Comparison of ENCODE assay signal across 1 cellular context in the genomic region with DNA sequence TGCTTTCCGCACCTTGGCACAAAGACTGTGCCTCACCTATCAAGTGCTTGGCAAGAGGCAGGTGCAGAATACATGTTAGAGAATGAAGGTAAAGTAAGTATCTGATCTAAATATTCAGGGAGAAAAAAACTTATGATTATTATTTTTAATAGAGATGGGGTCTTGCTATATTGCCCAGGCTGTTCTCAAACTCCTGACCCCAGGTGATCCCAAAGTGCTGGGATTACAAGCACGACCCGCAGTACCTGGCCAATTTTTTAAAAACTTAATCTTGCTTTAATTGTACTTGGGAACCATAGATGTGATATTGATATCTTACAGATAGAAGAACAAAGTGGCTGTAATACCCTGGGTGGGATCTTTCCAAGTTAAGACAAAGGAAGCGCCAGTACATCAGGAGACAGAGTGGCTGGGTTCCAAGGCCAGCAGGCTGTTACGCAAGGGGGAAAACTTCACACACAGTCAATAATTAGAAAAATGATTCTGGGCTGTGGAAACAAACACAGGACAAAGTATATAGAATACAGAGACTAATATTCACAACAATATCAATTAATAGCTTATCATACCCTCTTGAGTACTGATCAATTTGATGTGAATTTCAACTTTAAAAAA.
A peak's percentile ranks its signal among the peaks of the same experiment; 100 is the strongest.
TF ChIP-seq lines count a peak whose summit lies in the region.

No MANE protein-coding gene starts in this region.

TF ChIP-seq in HepG2, 621 proteins besides CTCF, POLR2A, EP300 and RAD21 (continued from another document and continues in another):
- TF ChIP-seq, protein P1, sequence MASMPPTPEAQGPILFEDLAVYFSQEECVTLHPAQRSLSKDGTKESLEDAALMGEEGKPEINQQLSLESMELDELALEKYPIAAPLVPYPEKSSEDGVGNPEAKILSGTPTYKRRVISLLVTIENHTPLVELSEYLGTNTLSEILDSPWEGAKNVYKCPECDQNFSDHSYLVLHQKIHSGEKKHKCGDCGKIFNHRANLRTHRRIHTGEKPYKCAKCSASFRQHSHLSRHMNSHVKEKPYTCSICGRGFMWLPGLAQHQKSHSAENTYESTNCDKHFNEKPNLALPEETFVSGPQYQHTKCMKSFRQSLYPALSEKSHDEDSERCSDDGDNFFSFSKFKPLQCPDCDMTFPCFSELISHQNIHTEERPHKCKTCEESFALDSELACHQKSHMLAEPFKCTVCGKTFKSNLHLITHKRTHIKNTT (CRISPR knock-in tag; IDR thresholded peaks at IDR 0.05) = no peak
- TF ChIP-seq NFYC (CRISPR knock-in tag; IDR thresholded peaks at IDR 0.05) (no peak), FOSL2 (CRISPR knock-in tag; IDR thresholded peaks at IDR 0.05) (peak; percentile 62), CREB1 (IDR thresholded peaks at IDR 0.05) (no peak), CREB1 (CRISPR knock-in tag; IDR thresholded peaks at IDR 0.05) (0 out of 2 replicates have a peak, but pooled peaks have one; percentile 30), HDAC1 (CRISPR knock-in tag; IDR thresholded peaks at IDR 0.05) (peak; percentile 52; the same call in 1 of the 2 replicates), BORCS8-MEF2B (CRISPR knock-in tag; IDR thresholded peaks at IDR 0.05) (no peak), MED13 (CRISPR knock-in tag; IDR thresholded peaks at IDR 0.05) (no peak), ZNF138 (CRISPR knock-in tag; IDR thresholded peaks at IDR 0.05; ENCODE audit: low read depth) (no peak), MYPOP (CRISPR knock-in tag; IDR thresholded peaks at IDR 0.05) (no peak), CEBPG (CRISPR knock-in tag; IDR thresholded peaks at IDR 0.05) (peak; percentile 94), ZFY (CRISPR knock-in tag; IDR thresholded peaks at IDR 0.05) (no peak), ZNF7 (CRISPR knock-in tag; IDR thresholded peaks at IDR 0.05) (no peak), HOXA3 (CRISPR knock-in tag; IDR thresholded peaks at IDR 0.05) (peak; percentile 47; the same call in 1 of the 2 replicates), ISL2 (CRISPR knock-in tag; IDR thresholded peaks at IDR 0.05) (no peak), ZMYM3 (CRISPR knock-in tag; IDR thresholded peaks at IDR 0.05) (peak; percentile 81), CHD4 (IDR thresholded peaks at IDR 0.05; ENCODE audit: borderline replicate concordance, low read length) (no peak), ZNF563 (CRISPR knock-in tag; IDR thresholded peaks at IDR 0.05) (no peak), NR0B2 (CRISPR knock-in tag; IDR thresholded peaks at IDR 0.05) (no peak), NFATC3 (CRISPR knock-in tag; IDR thresholded peaks at IDR 0.05) (no peak), HHEX (CRISPR knock-in tag; IDR thresholded peaks at IDR 0.05) (no peak), ZNF781 (CRISPR knock-in tag; IDR thresholded peaks at IDR 0.05; ENCODE audit: borderline replicate concordance, not compliant biosample characterization) (no peak), LBX2 (CRISPR knock-in tag; IDR thresholded peaks at IDR 0.05; ENCODE audit: borderline replicate concordance) (no peak), MLXIP (CRISPR knock-in tag; IDR thresholded peaks at IDR 0.05; ENCODE audit: borderline replicate concordance) (no peak), MAF1 (CRISPR knock-in tag; IDR thresholded peaks at IDR 0.05; ENCODE audit: borderline replicate concordance) (no peak), ZSCAN9 (CRISPR knock-in tag; IDR thresholded peaks at IDR 0.05; ENCODE audit: borderline replicate concordance) (no peak), ZNF589 (CRISPR knock-in tag; conservative IDR thresholded peaks at IDR 0.05) (no peak), SIN3A (IDR thresholded peaks at IDR 0.05; ENCODE audit: borderline replicate concordance, low read depth, low read length) (no peak), MEIS2 (CRISPR knock-in tag; IDR thresholded peaks at IDR 0.05) (0 out of 2 replicates have a peak, but pooled peaks have one; percentile 52), GFI1 (CRISPR knock-in tag; IDR thresholded peaks at IDR 0.05; ENCODE audit: borderline replicate concordance) (peak; percentile 69; the same call in 1 of the 2 replicates), SALL1 (CRISPR knock-in tag; IDR thresholded peaks at IDR 0.05) (peak; percentile 95), TARDBP (CRISPR knock-in tag; IDR thresholded peaks at IDR 0.05) (0 out of 2 replicates have a peak, but pooled peaks have one; percentile 22), ZNF549 (CRISPR knock-in tag; IDR thresholded peaks at IDR 0.05) (no peak), ZNF644 (CRISPR knock-in tag; IDR thresholded peaks at IDR 0.05; ENCODE audit: low read depth) (0 out of 2 replicates have a peak, but pooled peaks have one; percentile 56), NCOA2 (CRISPR knock-in tag; IDR thresholded peaks at IDR 0.05) (peak; percentile 83), ZNF121 (CRISPR knock-in tag; IDR thresholded peaks at IDR 0.05) (peak; percentile 97), ZNF326 (CRISPR knock-in tag; IDR thresholded peaks at IDR 0.05; ENCODE audit: borderline replicate concordance) (no peak), ZBTB46 (CRISPR knock-in tag; IDR thresholded peaks at IDR 0.05; ENCODE audit: borderline replicate concordance) (no peak), NFRKB (IDR thresholded peaks at IDR 0.05) (no peak), KLF12 (CRISPR knock-in tag; IDR thresholded peaks at IDR 0.05; ENCODE audit: borderline replicate concordance) (no peak), PRPF4 (IDR thresholded peaks at IDR 0.05; ENCODE audit: low read depth, low read length, poor library complexity, severe bottlenecking) (no peak), RCOR2 (CRISPR knock-in tag; IDR thresholded peaks at IDR 0.05) (peak; percentile 33; the same call in 1 of the 2 replicates), ZNF317 (CRISPR knock-in tag; IDR thresholded peaks at IDR 0.05) (no peak), ZNF703 (CRISPR knock-in tag; IDR thresholded peaks at IDR 0.05; ENCODE audit: borderline replicate concordance) (no peak), ZNF572 (CRISPR knock-in tag; IDR thresholded peaks at IDR 0.05) (no peak), TGIF2 (CRISPR knock-in tag; IDR thresholded peaks at IDR 0.05) (no peak)
- TF ChIP-seq, protein P2, sequence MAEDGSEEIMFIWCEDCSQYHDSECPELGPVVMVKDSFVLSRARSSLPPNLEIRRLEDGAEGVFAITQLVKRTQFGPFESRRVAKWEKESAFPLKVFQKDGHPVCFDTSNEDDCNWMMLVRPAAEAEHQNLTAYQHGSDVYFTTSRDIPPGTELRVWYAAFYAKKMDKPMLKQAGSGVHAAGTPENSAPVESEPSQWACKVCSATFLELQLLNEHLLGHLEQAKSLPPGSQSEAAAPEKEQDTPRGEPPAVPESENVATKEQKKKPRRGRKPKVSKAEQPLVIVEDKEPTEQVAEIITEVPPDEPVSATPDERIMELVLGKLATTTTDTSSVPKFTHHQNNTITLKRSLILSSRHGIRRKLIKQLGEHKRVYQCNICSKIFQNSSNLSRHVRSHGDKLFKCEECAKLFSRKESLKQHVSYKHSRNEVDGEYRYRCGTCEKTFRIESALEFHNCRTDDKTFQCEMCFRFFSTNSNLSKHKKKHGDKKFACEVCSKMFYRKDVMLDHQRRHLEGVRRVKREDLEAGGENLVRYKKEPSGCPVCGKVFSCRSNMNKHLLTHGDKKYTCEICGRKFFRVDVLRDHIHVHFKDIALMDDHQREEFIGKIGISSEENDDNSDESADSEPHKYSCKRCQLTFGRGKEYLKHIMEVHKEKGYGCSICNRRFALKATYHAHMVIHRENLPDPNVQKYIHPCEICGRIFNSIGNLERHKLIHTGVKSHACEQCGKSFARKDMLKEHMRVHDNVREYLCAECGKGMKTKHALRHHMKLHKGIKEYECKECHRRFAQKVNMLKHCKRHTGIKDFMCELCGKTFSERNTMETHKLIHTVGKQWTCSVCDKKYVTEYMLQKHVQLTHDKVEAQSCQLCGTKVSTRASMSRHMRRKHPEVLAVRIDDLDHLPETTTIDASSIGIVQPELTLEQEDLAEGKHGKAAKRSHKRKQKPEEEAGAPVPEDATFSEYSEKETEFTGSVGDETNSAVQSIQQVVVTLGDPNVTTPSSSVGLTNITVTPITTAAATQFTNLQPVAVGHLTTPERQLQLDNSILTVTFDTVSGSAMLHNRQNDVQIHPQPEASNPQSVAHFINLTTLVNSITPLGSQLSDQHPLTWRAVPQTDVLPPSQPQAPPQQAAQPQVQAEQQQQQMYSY (CRISPR knock-in tag; IDR thresholded peaks at IDR 0.05) = no peak
- TF ChIP-seq, protein P3, sequence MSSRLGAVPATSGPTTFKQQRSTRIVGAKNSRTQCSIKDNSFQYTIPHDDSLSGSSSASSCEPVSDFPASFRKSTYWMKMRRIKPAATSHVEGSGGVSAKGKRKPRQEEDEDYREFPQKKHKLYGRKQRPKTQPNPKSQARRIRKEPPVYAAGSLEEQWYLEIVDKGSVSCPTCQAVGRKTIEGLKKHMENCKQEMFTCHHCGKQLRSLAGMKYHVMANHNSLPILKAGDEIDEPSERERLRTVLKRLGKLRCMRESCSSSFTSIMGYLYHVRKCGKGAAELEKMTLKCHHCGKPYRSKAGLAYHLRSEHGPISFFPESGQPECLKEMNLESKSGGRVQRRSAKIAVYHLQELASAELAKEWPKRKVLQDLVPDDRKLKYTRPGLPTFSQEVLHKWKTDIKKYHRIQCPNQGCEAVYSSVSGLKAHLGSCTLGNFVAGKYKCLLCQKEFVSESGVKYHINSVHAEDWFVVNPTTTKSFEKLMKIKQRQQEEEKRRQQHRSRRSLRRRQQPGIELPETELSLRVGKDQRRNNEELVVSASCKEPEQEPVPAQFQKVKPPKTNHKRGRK (CRISPR knock-in tag; IDR thresholded peaks at IDR 0.05) = no peak
- TF ChIP-seq, protein P4, sequence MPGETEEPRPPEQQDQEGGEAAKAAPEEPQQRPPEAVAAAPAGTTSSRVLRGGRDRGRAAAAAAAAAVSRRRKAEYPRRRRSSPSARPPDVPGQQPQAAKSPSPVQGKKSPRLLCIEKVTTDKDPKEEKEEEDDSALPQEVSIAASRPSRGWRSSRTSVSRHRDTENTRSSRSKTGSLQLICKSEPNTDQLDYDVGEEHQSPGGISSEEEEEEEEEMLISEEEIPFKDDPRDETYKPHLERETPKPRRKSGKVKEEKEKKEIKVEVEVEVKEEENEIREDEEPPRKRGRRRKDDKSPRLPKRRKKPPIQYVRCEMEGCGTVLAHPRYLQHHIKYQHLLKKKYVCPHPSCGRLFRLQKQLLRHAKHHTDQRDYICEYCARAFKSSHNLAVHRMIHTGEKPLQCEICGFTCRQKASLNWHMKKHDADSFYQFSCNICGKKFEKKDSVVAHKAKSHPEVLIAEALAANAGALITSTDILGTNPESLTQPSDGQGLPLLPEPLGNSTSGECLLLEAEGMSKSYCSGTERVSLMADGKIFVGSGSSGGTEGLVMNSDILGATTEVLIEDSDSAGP (CRISPR knock-in tag; IDR thresholded peaks at IDR 0.05; ENCODE audit: borderline replicate concordance) = no peak
- TF ChIP-seq, protein P5, sequence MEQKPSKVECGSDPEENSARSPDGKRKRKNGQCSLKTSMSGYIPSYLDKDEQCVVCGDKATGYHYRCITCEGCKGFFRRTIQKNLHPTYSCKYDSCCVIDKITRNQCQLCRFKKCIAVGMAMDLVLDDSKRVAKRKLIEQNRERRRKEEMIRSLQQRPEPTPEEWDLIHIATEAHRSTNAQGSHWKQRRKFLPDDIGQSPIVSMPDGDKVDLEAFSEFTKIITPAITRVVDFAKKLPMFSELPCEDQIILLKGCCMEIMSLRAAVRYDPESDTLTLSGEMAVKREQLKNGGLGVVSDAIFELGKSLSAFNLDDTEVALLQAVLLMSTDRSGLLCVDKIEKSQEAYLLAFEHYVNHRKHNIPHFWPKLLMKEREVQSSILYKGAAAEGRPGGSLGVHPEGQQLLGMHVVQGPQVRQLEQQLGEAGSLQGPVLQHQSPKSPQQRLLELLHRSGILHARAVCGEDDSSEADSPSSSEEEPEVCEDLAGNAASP (CRISPR knock-in tag; IDR thresholded peaks at IDR 0.05; ENCODE audit: borderline replicate concordance) = peak; percentile 70
